Comparison of ENCODE assay signal across 1 cellular context in genomic region chr3:159711560-159712333, GRCh38.
TF ChIP-seq lines count a peak whose summit lies in the region.

No MANE protein-coding gene starts in this region.

TF ChIP-seq in HepG2, 621 proteins besides CTCF, POLR2A, EP300 and RAD21 (continued from another document):
- TF ChIP-seq ETS1 (CRISPR knock-in tag; IDR thresholded peaks at IDR 0.05) (no peak), ZNF318 (CRISPR knock-in tag; IDR thresholded peaks at IDR 0.05) (no peak), ZNF768 (CRISPR knock-in tag; IDR thresholded peaks at IDR 0.05) (no peak), ARID2 (CRISPR knock-in tag; IDR thresholded peaks at IDR 0.05; ENCODE audit: borderline replicate concordance) (no peak), PTBP1 (IDR thresholded peaks at IDR 0.05; ENCODE audit: low read depth, low read length, poor library complexity, severe bottlenecking) (no peak)
TF ChIP-seq in HepG2: peak in this region for 0.
